ENCODE assay signal across 1 cellular context in the genomic region with DNA sequence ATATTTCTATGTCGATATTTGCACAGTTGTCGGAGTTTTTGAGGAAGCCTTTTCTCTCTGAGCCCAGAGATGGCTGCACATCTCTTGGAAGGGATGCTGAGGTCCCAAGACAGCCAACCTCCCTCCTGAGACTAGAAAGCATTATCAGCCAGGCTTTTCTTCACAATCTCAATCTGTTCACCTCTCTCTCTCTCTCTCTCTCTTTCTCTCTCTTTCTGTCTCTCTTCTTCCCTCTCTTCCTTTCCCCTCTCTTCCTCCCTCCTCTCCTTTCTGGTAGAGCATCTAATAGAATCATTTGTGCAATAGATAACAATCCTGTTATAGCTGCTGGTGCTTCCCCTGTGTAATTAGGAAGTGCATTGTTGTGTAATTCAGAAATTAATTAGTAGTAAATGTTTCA.
"Had no signal": no experiment of that assay in that cellular context is flagged by ENCODE, and none has a peak within 500 bp of the region (broad histone marks: within the 10 kb centered on the region; RNA-seq: fewer than 3 reads in every experiment).

No MANE protein-coding gene starts in this region.

- H3K9me3 ChIP-seq: MG63 had no signal

- H3K36me3 ChIP-seq: MG63 had no signal

- H3K4me3 ChIP-seq: MG63 had no signal
